ENCODE assay signal across 14 cellular contexts in genomic region chr7:144656960-144657359, GRCh38.
DNase-seq lines count a peak whose midpoint lies in the region; ATAC-seq and TF ChIP-seq lines count a peak whose summit lies in the region.
"Had no signal": no experiment of that assay in that cellular context is flagged by ENCODE, and none has a peak within 500 bp of the region (broad histone marks: within the 10 kb centered on the region; RNA-seq: fewer than 3 reads in every experiment).

No MANE protein-coding gene starts in this region.

- ATAC-seq in GM19438 (IDR thresholded peaks at IDR 0.05; ENCODE audit: low read depth, unreplicated experiment): peak; percentile 51
- ATAC-seq in HG03196 (IDR thresholded peaks at IDR 0.05; ENCODE audit: unreplicated experiment): peak; percentile 50
- ATAC-seq in activated T-cell treated with anti-CD3 and anti-CD28 coated beads, Interleukin-2, amount 50 U/mL, for 4 hours: no peak
- no peak for ATAC-seq in Right ventricle myocardium inferior

- no peak overlapping the region for H3K4me3 ChIP-seq in WERI-Rb-1 (ENCODE audit: low read depth, low read length)
- H3K4me3 ChIP-seq: MG63 had no signal

- H3K36me3 Mint-ChIP-seq in activated T-cell treated with anti-CD3 and anti-CD28 coated beads, Interleukin-2, amount 50 U/mL, for 4 hours (ENCODE audit: insufficient read depth): peaks cover 21% of the 10 kb centered on the region

- H3K36me3 ChIP-seq in WERI-Rb-1: no peaks in the 10 kb centered on the region
- H3K36me3 ChIP-seq: MG63 had no signal

- H3K9me3 Mint-ChIP-seq in activated T-cell treated with anti-CD3 and anti-CD28 coated beads, Interleukin-2, amount 50 U/mL, for 4 hours: no peaks in the 10 kb centered on the region

- peaks cover 2% of the 10 kb centered on the region for H3K4me1 Mint-ChIP-seq in activated T-cell treated with anti-CD3 and anti-CD28 coated beads, Interleukin-2, amount 50 U/mL, for 4 hours (ENCODE audit: low read depth)

- H3K27me3 ChIP-seq in WERI-Rb-1 (ENCODE audit: insufficient read depth, low read depth, severe bottlenecking): no peaks in the 10 kb centered on the region
- H3K27me3 ChIP-seq: MG63 had no signal

- no peak overlapping the region for H3K4me3 Mint-ChIP-seq in activated T-cell treated with anti-CD3 and anti-CD28 coated beads, Interleukin-2, amount 50 U/mL, for 4 hours
- H3K4me3 Mint-ChIP-seq: CD4-positive, CD25-positive, alpha-beta regulatory T cell had no signal

- no peak overlapping the region for H3K27ac ChIP-seq in WERI-Rb-1

- TF ChIP-seq CTCF in GM12872 (IDR thresholded peaks at IDR 0.05; ENCODE audit: insufficient read depth, low read depth, low read length) (peak; percentile 35; the same call in 1 of the 3 replicates), WERI-Rb-1 (IDR thresholded peaks at IDR 0.05; ENCODE audit: low read depth, low read length) (peak; percentile 70)

- H3K9me3 ChIP-seq in WERI-Rb-1 (ENCODE audit: severe bottlenecking): no peaks in the 10 kb centered on the region
- H3K9me3 ChIP-seq: MG63, SK-N-SH had no signal

- DNase-seq in WERI-Rb-1 (peak; percentile 76), Right ventricle myocardium inferior (ENCODE audit: missing footprints) (no peak), dedifferentiated amniotic fluid mesenchymal stem cell (ENCODE audit: extremely low spot score) (no peak)
- DNase-seq in activated T-cell treated with anti-CD3 and anti-CD28 coated beads, Interleukin-2, amount 50 U/mL, for 4 hours: no peak
- DNase-seq in activated naive CD4-positive, alpha-beta T cell treated with Interleukin-2 at 50 U/mL for 16 hours: no peak
- DNase-seq: activated CD4-positive, alpha-beta T cell treated with anti-CD3 and anti-CD28 coated beads, Interleukin-2, amount 50 U/mL, for 48 hours; MG63; SK-N-SH; stimulated activated CD4-positive, alpha-beta T cell treated with anti-CD3 and anti-CD28 coated beads, Interleukin-12 subunit alpha, Interleukin-12 subunit beta, amount 100 ng/mL, for 4 hours; stimulated activated naive CD4-positive, alpha-beta T cell treated with Interleukin-2 at 50 U/mL for 16 hours had no signal

- no peaks in the 10 kb centered on the region for H3K27me3 Mint-ChIP-seq in activated T-cell treated with anti-CD3 and anti-CD28 coated beads, Interleukin-2, amount 50 U/mL, for 4 hours (ENCODE audit: low read depth)
- H3K27me3 Mint-ChIP-seq: CD4-positive, CD25-positive, alpha-beta regulatory T cell had no signal

- intact Hi-C loops in Right ventricle myocardium inferior (cut with DNase I): no loop called here

Comparison
In these comparisons a context has a peak if more than half of its experiments do, and no peak if none do; other contexts are left out.
1. ATAC-seq: peak in GM19438 (single experiment) and HG03196 (single experiment); none in activated T-cell treated with anti-CD3 and anti-CD28 coated beads, Interleukin-2, amount 50 U/mL, for 4 hours (0 of 2) and Right ventricle myocardium inferior (single experiment).